ENCODE assay signal across 7 cellular contexts in genomic region chrX:85505801-85506200, GRCh38.
"Had no signal": no experiment of that assay in that cellular context is flagged by ENCODE, and none has a peak within 500 bp of the region (broad histone marks: within the 10 kb centered on the region; RNA-seq: fewer than 3 reads in every experiment).

No MANE protein-coding gene starts in this region.

- H3K27me3 Mint-ChIP-seq: IgD-negative memory B cell had no signal

- DNase-seq: IMR-90, KBM-7 had no signal

- H3K9me3 Mint-ChIP-seq: IgD-negative memory B cell had no signal

- H3K27ac Mint-ChIP-seq: IgD-negative memory B cell had no signal

- H3K36me3 Mint-ChIP-seq: IgD-negative memory B cell had no signal

- H3K4me3 Mint-ChIP-seq: IgD-negative memory B cell had no signal

- FAIRE-seq: HepG2, HTR-8/SVneo, K562 had no signal

- H3K27ac ChIP-seq: HL-60 had no signal

- H3K4me3 ChIP-seq: K562 had no signal

- H3K4me1 Mint-ChIP-seq: IgD-negative memory B cell had no signal
